8 cellular contexts compared by ENCODE assay signal in the genomic region with DNA sequence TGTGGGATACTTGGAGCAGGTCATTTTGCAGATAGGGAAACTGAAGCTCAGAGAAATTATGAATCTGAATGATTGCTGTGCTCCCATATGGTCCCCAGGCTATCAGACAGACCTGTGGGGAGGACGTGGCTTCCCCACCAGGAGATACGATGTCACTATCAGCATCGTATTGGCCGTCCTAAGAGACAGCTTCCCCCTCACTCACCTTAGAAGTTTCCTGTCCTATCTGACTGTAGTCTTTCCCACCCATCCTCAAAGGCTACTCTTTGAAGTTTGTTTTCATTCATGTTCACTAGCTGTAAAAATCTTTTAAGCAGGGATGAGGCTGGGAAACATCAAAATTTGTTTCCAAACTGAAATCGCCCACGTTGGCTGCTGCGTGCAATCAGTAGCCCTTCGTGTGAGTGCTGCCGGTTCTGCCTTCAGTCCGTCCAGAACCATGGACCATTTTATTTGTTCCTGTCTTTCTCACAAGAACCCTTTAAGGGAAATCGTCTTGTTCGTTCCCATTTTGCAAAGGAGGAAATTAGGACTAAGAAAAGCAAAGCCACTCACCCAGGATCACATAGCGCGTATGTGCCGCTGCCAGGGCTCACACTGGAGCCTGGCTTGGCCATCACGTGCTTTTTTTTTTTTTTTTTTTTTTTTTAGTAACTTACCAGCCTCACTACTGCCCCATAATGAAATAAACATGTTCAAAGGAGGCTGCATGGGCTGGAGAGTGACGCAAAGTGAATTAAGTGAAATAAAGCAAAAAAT. TPM values are rescaled to one million over a fixed set of nuclear protein-coding genes. Genes with fewer than 3 reads are reported as not detected.
DNase-seq lines count a peak whose midpoint lies in the region; ATAC-seq and TF ChIP-seq lines count a peak whose summit lies in the region.

No MANE protein-coding gene starts in this region.

- peak overlapping the region; percentile 29 to 89 (median 86); a peak in 18 of 22 replicates for H3K9ac ChIP-seq in BLaER1 treated with 17β-estradiol and CSF1 and Interleukin-3, amounts not matched to agents 10 nM and 100 nM
- H3K9ac ChIP-seq in Karpas-422 (ENCODE audit: low read length) (peak overlapping the region; percentile 40), iPS-20b (ENCODE audit: low read depth, low read length) (peak overlapping the region; percentile 87)

- WGBS in prostate gland, result 35% methylated on average over 17 of the region's 17 CpGs

- no peaks in the 10 kb centered on the region for H4K20me1 ChIP-seq in BLaER1 treated with 17β-estradiol and CSF1 and Interleukin-3, amounts not matched to agents 10 nM and 100 nM
- H4K20me1 ChIP-seq in Karpas-422 (ENCODE audit: insufficient read depth, low read depth, low read length), result no peaks in the 10 kb centered on the region

- peak overlapping the region in 6 of 11 experiments; percentile 2 to 88 (median 84); a peak in 8 of 22 replicates for H3K27ac ChIP-seq in BLaER1 treated with 17β-estradiol and CSF1 and Interleukin-3, amounts not matched to agents 10 nM and 100 nM
- no peak overlapping the region for H3K27ac ChIP-seq in Karpas-422 (ENCODE audit: low read length)
- H3K27ac ChIP-seq in iPS-20b (ENCODE audit: low read length), result peak overlapping the region; percentile 80
- peak overlapping the region in 1 of 2 donors; percentile 3 for H3K27ac ChIP-seq in prostate gland

- H3K4me3 ChIP-seq in BLaER1 treated with 17β-estradiol and CSF1 and Interleukin-3, amounts not matched to agents 10 nM and 100 nM, result peak overlapping the region; percentile 14 to 81 (median 70); a peak in 15 of 20 replicates
- H3K4me3 ChIP-seq in Karpas-422 (ENCODE audit: low read length) (peak overlapping the region; percentile 63; the same call in 1 of the 2 replicates), astrocyte of the cerebellum (ENCODE audit: low read depth, low read length) (peak overlapping the region; percentile 38), iPS-20b (ENCODE audit: low read length) (peak overlapping the region; percentile 90), prostate gland (no peak overlapping the region)

- H3K4me3 Mint-ChIP-seq in stimulated activated naive B cell treated with anti-CD40 and anti-IgM and Interleukin-4, amounts not matched to agents 10 μg/mL and 1 μg/mL and 100 μg/mL, for 72 hours, result peak overlapping the region; percentile 90 to 91

- H3K27ac Mint-ChIP-seq in stimulated activated naive B cell treated with anti-CD40 and anti-IgM and Interleukin-4, amounts not matched to agents 10 μg/mL and 1 μg/mL and 100 μg/mL, for 72 hours, result peak overlapping the region; percentile 66

- in situ Hi-C loops in astrocyte of the cerebellum (cut with HindIII; ENCODE audit: low sequenced_read_pairs), result no loop called here

- H3K9me3 Mint-ChIP-seq in stimulated activated naive B cell treated with anti-CD40 and anti-IgM and Interleukin-4, amounts not matched to agents 10 μg/mL and 1 μg/mL and 100 μg/mL, for 72 hours, result no peaks in the 10 kb centered on the region

- H3K4me1 Mint-ChIP-seq in stimulated activated naive B cell treated with anti-CD40 and anti-IgM and Interleukin-4, amounts not matched to agents 10 μg/mL and 1 μg/mL and 100 μg/mL, for 72 hours, result peaks cover 25 to 37% of the 10 kb centered on the region in 2 donors

- H3K9me2 ChIP-seq in Karpas-422 (replicated peaks; ENCODE audit: insufficient read depth, low read length), result no peaks in the 10 kb centered on the region

- no peaks in the 10 kb centered on the region for H3K79me2 ChIP-seq in Karpas-422 (ENCODE audit: low read length)

- no peaks in the 10 kb centered on the region for H3K27me3 ChIP-seq in BLaER1 treated with 17β-estradiol and CSF1 and Interleukin-3, amounts not matched to agents 10 nM and 100 nM
- H3K27me3 ChIP-seq in Karpas-422 (ENCODE audit: low read length), result no peaks in the 10 kb centered on the region
- H3K27me3 ChIP-seq in iPS-20b (ENCODE audit: insufficient read depth, low read length), result no peaks in the 10 kb centered on the region
- no peaks in the 10 kb centered on the region for H3K27me3 ChIP-seq in prostate gland (replicated peaks; ENCODE audit: insufficient read depth)

- no peaks in the 10 kb centered on the region for H3K9me3 ChIP-seq in BLaER1 treated with 17β-estradiol and CSF1 and Interleukin-3, amounts not matched to agents 10 nM and 100 nM (replicated peaks in 1 of 11)
- H3K9me3 ChIP-seq in Karpas-422 (ENCODE audit: low read length), result no peaks in the 10 kb centered on the region
- no peaks in the 10 kb centered on the region for H3K9me3 ChIP-seq in iPS-20b (ENCODE audit: insufficient read depth, low read depth, low read length)
- no peaks in the 10 kb centered on the region for H3K9me3 ChIP-seq in prostate gland

- H3K36me3 ChIP-seq in BLaER1 treated with 17β-estradiol and CSF1 and Interleukin-3, amounts not matched to agents 10 nM and 100 nM, result no peaks in the 10 kb centered on the region
- H3K36me3 ChIP-seq in Karpas-422 (ENCODE audit: insufficient read depth, low read length), result no peaks in the 10 kb centered on the region
- H3K36me3 ChIP-seq in iPS-20b (ENCODE audit: insufficient read depth, low read depth, low read length), result no peaks in the 10 kb centered on the region
- no peaks in the 10 kb centered on the region for H3K36me3 ChIP-seq in prostate gland

- ATAC-seq in stimulated activated naive B cell treated with anti-CD40 and anti-IgM and Interleukin-4, amounts not matched to agents 10 μg/mL and 1 μg/mL and 100 μg/mL, for 72 hours (replicated peaks), result peak; percentile 28 to 50

- TF ChIP-seq CTCF in astrocyte of the cerebellum (IDR thresholded peaks at IDR 0.05; ENCODE audit: low read depth, low read length, missing control alignments) (no peak), prostate gland (IDR thresholded peaks at IDR 0.05) (no peak)

- H3K4me1 ChIP-seq in BLaER1 treated with 17β-estradiol and CSF1 and Interleukin-3, amounts not matched to agents 10 nM and 100 nM, result peaks cover 43 to 65% (median 57%) of the 10 kb centered on the region in 10 experiments
- H3K4me1 ChIP-seq in Karpas-422 (ENCODE audit: low read length), result peaks cover 40% of the 10 kb centered on the region
- H3K4me1 ChIP-seq in iPS-20b (ENCODE audit: insufficient read depth, low read length), result peaks cover 15% of the 10 kb centered on the region
- H3K4me1 ChIP-seq in prostate gland (replicated peaks), result no peaks in the 10 kb centered on the region

- peak overlapping the region; percentile 95 to 99 (median 96) for H3K4me2 ChIP-seq in BLaER1 treated with 17β-estradiol and CSF1 and Interleukin-3, amounts not matched to agents 10 nM and 100 nM
- peak overlapping the region; percentile 80 for H3K4me2 ChIP-seq in Karpas-422 (ENCODE audit: low read depth, low read length, poor library complexity, severe bottlenecking)

- peak overlapping the region; percentile 59; the same call in 1 of the 2 replicates for H2AFZ ChIP-seq in Karpas-422 (ENCODE audit: low read length)

- no peaks in the 10 kb centered on the region for H3K27me3 Mint-ChIP-seq in stimulated activated naive B cell treated with anti-CD40 and anti-IgM and Interleukin-4, amounts not matched to agents 10 μg/mL and 1 μg/mL and 100 μg/mL, for 72 hours

- intact Hi-C loops in prostate gland (cut with DNase I), result loop anchor here (2.0 to 10.0 kb wide), 2 partner anchors 45 to 223 kb away; partner anchors contain the start of genes ORAI1 and SETD1B

- no peaks in the 10 kb centered on the region for H3K36me3 Mint-ChIP-seq in stimulated activated naive B cell treated with anti-CD40 and anti-IgM and Interleukin-4, amounts not matched to agents 10 μg/mL and 1 μg/mL and 100 μg/mL, for 72 hours

- no peak for TF ChIP-seq POLR2A in prostate gland (IDR thresholded peaks at IDR 0.05)

- DNase-seq in Karpas-422 (peak; percentile 46), astrocyte of the cerebellum (ENCODE audit: low read depth) (no peak), prostate gland (ENCODE audit: low spot score) (no peak), cortex of kidney (lab: John Stamatoyannopoulos, UW) (no peak), NCI-H1092 treated with DMSO at 0.1 percent for 48 hours (lab: John Stamatoyannopoulos, UW) (no peak)
- DNase-seq in stimulated activated naive B cell treated with anti-CD40 and anti-IgM and Interleukin-4, amounts not matched to agents 10 μg/mL and 1 μg/mL and 100 μg/mL, for 72 hours, result no peak

RNA-seq across cellular contexts. Expression of gene KDM2B, which starts 1.0 kb away (rescaled TPM):
- total RNA-seq in Karpas-422 (2014; rRNA removed; shearing (Covaris generic); ENCODE audit: low replicate concordance), result 39.1 and 102 TPM in 2 replicates
- total RNA-seq in prostate gland, result 10 to 100 TPM; 18.1 to 39.3 TPM

RNA-seq across cellular contexts. Expression of gene ORAI1, which starts 44.5 kb away (rescaled TPM):
- total RNA-seq in Karpas-422 (2014; rRNA removed; shearing (Covaris generic); ENCODE audit: low replicate concordance), result 17.6 and 20.3 TPM in 2 replicates
- 10 to 100 TPM in 1 of 2 donors, 1 to 10 TPM in 1; 5.5 to 71.1 TPM for total RNA-seq in prostate gland

Comparison
In these comparisons a context has a peak if more than half of its experiments do, and no peak if none do; other contexts are left out.
1. H3K4me3 ChIP-seq: peak in BLaER1 treated with 17β-estradiol and CSF1 and Interleukin-3, amounts not matched to agents 10 nM and 100 nM (10 of 10), Karpas-422 (single experiment), astrocyte of the cerebellum (single experiment) and iPS-20b (single experiment); none in prostate gland (0 of 2).
2. Peak in every context shown above with its lines, with median percentiles within 50 percentile points of each other: H3K9ac ChIP-seq.